22 cellular contexts compared by ENCODE assay signal in the genomic region with DNA sequence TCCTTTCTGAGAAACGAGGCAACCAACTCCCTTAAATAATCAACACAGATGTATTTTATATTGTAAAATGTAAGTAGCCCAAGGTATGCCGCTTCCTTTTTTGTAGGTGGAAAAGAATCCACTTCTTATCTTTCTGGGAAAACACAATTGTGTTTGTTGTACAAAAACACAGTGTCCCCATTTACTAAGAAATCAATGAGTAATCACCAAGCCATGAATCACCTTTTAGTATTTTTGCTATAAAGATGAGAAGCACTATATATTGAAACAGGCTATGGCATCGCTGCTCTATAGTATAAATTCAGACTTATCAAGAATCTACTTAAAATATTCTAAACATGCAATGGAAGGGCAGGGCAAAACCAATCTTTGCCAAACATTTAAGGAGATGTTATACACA.
A peak's percentile ranks its signal among the peaks of the same experiment; 100 is the strongest.
DNase-seq lines count a peak whose midpoint lies in the region; ATAC-seq, FAIRE-seq and TF ChIP-seq lines count a peak whose summit lies in the region.
"Had no signal": no experiment of that assay in that cellular context is flagged by ENCODE, and none has a peak within 500 bp of the region (broad histone marks: within the 10 kb centered on the region; RNA-seq: fewer than 3 reads in every experiment).

No MANE protein-coding gene starts in this region.

- peak; percentile 28 to 85 (median 66) for ATAC-seq in pancreas
- ATAC-seq in activated CD8-positive, alpha-beta T cell treated with anti-CD3 and anti-CD28 coated beads, Interleukin-2, amount 10 ng/mL, durations not matched to agents 7 days and 5 days = no peak
- ATAC-seq: A549; heart left ventricle; K562; naive thymus-derived CD8-positive, alpha-beta T cell had no signal

- peaks cover 87% of the 10 kb centered on the region for H3K4me1 Mint-ChIP-seq in activated T-cell treated with anti-CD3 and anti-CD28 coated beads, Interleukin-2, amount 50 U/mL, for 24 hours (ENCODE audit: low read depth)
- peaks cover 5% of the 10 kb centered on the region for H3K4me1 Mint-ChIP-seq in activated CD8-positive, alpha-beta T cell treated with anti-CD3 and anti-CD28 coated beads, Interleukin-2, amount 10 ng/mL, durations not matched to agents 7 days and 5 days (ENCODE audit: low read depth)

- no peak for TF ChIP-seq POLR2A in H54 (IDR thresholded peaks at IDR 0.05; ENCODE audit: low read depth, low read length)

- BruUV-seq in mammary epithelial cell (replicated peaks; lab: Mats Ljungman, UMichigan) = no TSS peak

- H2AFZ ChIP-seq in mammary epithelial cell (ENCODE audit: low read depth, low read length) = no peak overlapping the region

- TF ChIP-seq CTCF in mammary epithelial cell (conservative IDR thresholded peaks at IDR 0.05 in 1 of 2, IDR thresholded peaks at IDR 0.05 in 1 of 2; ENCODE audit: extremely low read depth in 1 of 2, insufficient read depth in 1 of 2, low read depth in 1 of 2, low read length in 2 of 2) (no peak), pancreas (IDR thresholded peaks at IDR 0.05) (no peak)

- H3K4me3 Mint-ChIP-seq in activated T-cell treated with anti-CD3 and anti-CD28 coated beads, Interleukin-2, amount 50 U/mL, for 24 hours = no peak overlapping the region
- H3K4me3 Mint-ChIP-seq in activated CD8-positive, alpha-beta T cell treated with anti-CD3 and anti-CD28 coated beads, Interleukin-2, amount 10 ng/mL, durations not matched to agents 7 days and 5 days = no peak overlapping the region

- dilution Hi-C loops in mammary epithelial cell (cut with HindIII; ENCODE audit: low sequenced_read_pairs) = no loop called here

- H3K36me3 ChIP-seq in mammary epithelial cell (ENCODE audit: insufficient read depth, low read length) (no peaks in the 10 kb centered on the region), pancreas (no peaks in the 10 kb centered on the region)
- H3K36me3 ChIP-seq: BLaER1 treated with 17β-estradiol and CSF1 and Interleukin-3, amounts not matched to agents 10 nM and 100 nM; heart left ventricle; spleen; tibial nerve had no signal

- in situ Hi-C loops in mammary epithelial cell (cut with MboI; ENCODE audit: low sequenced_read_pairs in 2 of 2) = no loop called here

- H3K27me3 ChIP-seq in mammary epithelial cell (ENCODE audit: insufficient read depth, low read length) (no peaks in the 10 kb centered on the region), pancreas (no peaks in the 10 kb centered on the region)
- H3K27me3 ChIP-seq: BLaER1 treated with 17β-estradiol and CSF1 and Interleukin-3, amounts not matched to agents 10 nM and 100 nM; heart left ventricle; spleen; tibial nerve had no signal

- H3K9ac ChIP-seq in mammary epithelial cell (ENCODE audit: insufficient read depth, low read length) = no peak overlapping the region
- H3K9ac ChIP-seq: BLaER1 treated with 17β-estradiol and CSF1 and Interleukin-3, amounts not matched to agents 10 nM and 100 nM had no signal

- no peak for DNase-seq in activated T-cell treated with anti-CD3 and anti-CD28 coated beads, Interleukin-2, amount 50 U/mL, for 24 hours
- DNase-seq in activated T-cell treated with anti-CD3 and anti-CD28 coated beads for 4 hours = no peak
- peak; percentile 54 for DNase-seq in HT-29 (ENCODE audit: low spot score)
- peak; percentile 61 for DNase-seq in mammary epithelial cell
- DNase-seq in pancreas = no peak
- DNase-seq in MV-4-11 (lab: John Stamatoyannopoulos, UW) = no peak
- no peak for DNase-seq in activated CD8-positive, alpha-beta T cell treated with anti-CD3 and anti-CD28 coated beads, Interleukin-2, amount 10 ng/mL, durations not matched to agents 7 days and 5 days
- no peak for DNase-seq in H54 (ENCODE audit: insufficient read length, low spot score)
- DNase-seq: cortex of kidney; heart left ventricle; naive thymus-derived CD8-positive, alpha-beta T cell; NCI-H526 treated with DMSO at 0.1 percent for 48 hours; spleen; stimulated activated CD4-positive, alpha-beta T cell treated with anti-CD3 and anti-CD28 coated beads, Interleukin-4, amount 100 ng/mL, for 1 hour; stimulated activated naive CD4-positive, alpha-beta T cell treated with Interleukin-2 at 50 U/mL for 16 hours had no signal

- H3K9me3 Mint-ChIP-seq in activated T-cell treated with anti-CD3 and anti-CD28 coated beads, Interleukin-2, amount 50 U/mL, for 24 hours = no peaks in the 10 kb centered on the region
- H3K9me3 Mint-ChIP-seq in activated CD8-positive, alpha-beta T cell treated with anti-CD3 and anti-CD28 coated beads, Interleukin-2, amount 10 ng/mL, durations not matched to agents 7 days and 5 days (ENCODE audit: insufficient read depth) = no peaks in the 10 kb centered on the region
- H3K9me3 Mint-ChIP-seq: naive thymus-derived CD8-positive, alpha-beta T cell had no signal

- H3K27me3 Mint-ChIP-seq in activated T-cell treated with anti-CD3 and anti-CD28 coated beads, Interleukin-2, amount 50 U/mL, for 24 hours = no peaks in the 10 kb centered on the region
- H3K27me3 Mint-ChIP-seq in activated CD8-positive, alpha-beta T cell treated with anti-CD3 and anti-CD28 coated beads, Interleukin-2, amount 10 ng/mL, durations not matched to agents 7 days and 5 days (ENCODE audit: low read depth) = no peaks in the 10 kb centered on the region
- H3K27me3 Mint-ChIP-seq: naive thymus-derived CD8-positive, alpha-beta T cell had no signal

- H3K4me2 ChIP-seq in mammary epithelial cell (ENCODE audit: insufficient read depth, low read depth, low read length) = no peak overlapping the region
- H3K4me2 ChIP-seq: A549; BLaER1 treated with 17β-estradiol and CSF1 and Interleukin-3, amounts not matched to agents 10 nM and 100 nM had no signal

- 67% methylated on average over 3 of the region's 3 CpGs for WGBS in mammary epithelial cell (ENCODE audit: low coverage, missing lambda C conversion rate)
- WGBS in pancreas, 2 donors = 31 to 39% methylated on average over 3 of the region's 3 CpGs

- CTCF ChIA-PET in mammary epithelial cell (lab: Charles Lee; ENCODE audit: low non-redundant PET) = no interaction called here
- CTCF ChIA-PET in activated CD8-positive, alpha-beta T cell treated with anti-CD3 and anti-CD28 coated beads, Interleukin-2, amount 10 ng/mL, durations not matched to agents 7 days and 5 days (lab: Charles Lee) = no interaction called here

- H3K79me2 ChIP-seq in mammary epithelial cell (ENCODE audit: insufficient read depth, low read length) = no peaks in the 10 kb centered on the region

- H3K9me3 ChIP-seq in mammary epithelial cell (replicated peaks; ENCODE audit: insufficient read depth, low read length) (no peaks in the 10 kb centered on the region), pancreas (no peaks in the 10 kb centered on the region)
- H3K9me3 ChIP-seq: A549; BLaER1 treated with 17β-estradiol and CSF1 and Interleukin-3, amounts not matched to agents 10 nM and 100 nM; heart left ventricle; spleen; tibial nerve had no signal

- intact Hi-C loops in mammary epithelial cell (cut with micrococcal nuclease) = no loop called here
- intact Hi-C loops in pancreas (cut with DNase I) = no loop called here

- peak overlapping the region; percentile 82 for H3K27ac Mint-ChIP-seq in activated T-cell treated with anti-CD3 and anti-CD28 coated beads, Interleukin-2, amount 50 U/mL, for 24 hours
- H3K27ac Mint-ChIP-seq in activated CD8-positive, alpha-beta T cell treated with anti-CD3 and anti-CD28 coated beads, Interleukin-2, amount 10 ng/mL, durations not matched to agents 7 days and 5 days = no peak overlapping the region

- POLR2A ChIA-PET in activated CD8-positive, alpha-beta T cell treated with anti-CD3 and anti-CD28 coated beads, Interleukin-2, amount 10 ng/mL, durations not matched to agents 7 days and 5 days (lab: Charles Lee) = no interaction called here

- H3K4me3 ChIP-seq in mammary epithelial cell (replicated peaks in 1 of 3; ENCODE audit: insufficient read depth in 1 of 3, low read depth in 2 of 3, low read length in 3 of 3) (no peak overlapping the region), pancreas (no peak overlapping the region)
- H3K4me3 ChIP-seq: A549; BLaER1 treated with 17β-estradiol and CSF1 and Interleukin-3, amounts not matched to agents 10 nM and 100 nM; heart left ventricle; K562; spleen; tibial nerve had no signal

- H3K36me3 Mint-ChIP-seq in activated T-cell treated with anti-CD3 and anti-CD28 coated beads, Interleukin-2, amount 50 U/mL, for 24 hours (ENCODE audit: low read depth) = no peaks in the 10 kb centered on the region
- H3K36me3 Mint-ChIP-seq in activated CD8-positive, alpha-beta T cell treated with anti-CD3 and anti-CD28 coated beads, Interleukin-2, amount 10 ng/mL, durations not matched to agents 7 days and 5 days (ENCODE audit: low read depth) = peaks cover 6% of the 10 kb centered on the region

- H3K27ac ChIP-seq in mammary epithelial cell (ENCODE audit: insufficient read depth, low read depth, low read length) (peak overlapping the region; percentile 70), pancreas (peak overlapping the region in 2 of 4 donors; percentile 44 to 60)
- H3K27ac ChIP-seq: A549; BLaER1 treated with 17β-estradiol and CSF1 and Interleukin-3, amounts not matched to agents 10 nM and 100 nM; heart left ventricle; RWPE1; spleen; tibial nerve had no signal

- H3K4me1 ChIP-seq in mammary epithelial cell (ENCODE audit: insufficient read depth, low read length) (peaks cover 56% of the 10 kb centered on the region), pancreas (peaks cover 11 to 33% (median 29%) of the 10 kb centered on the region in 3 donors)
- H3K4me1 ChIP-seq: A549, spleen had no signal

- no peak for FAIRE-seq in pancreas (lab: Jason Lieb, UNC)
- no peak for FAIRE-seq in H54 (lab: Jason Lieb, UNC)
- FAIRE-seq: A549, D721Med, H1, K562 had no signal

- H4K20me1 ChIP-seq in mammary epithelial cell (ENCODE audit: insufficient read depth, low read length) = no peaks in the 10 kb centered on the region
- H4K20me1 ChIP-seq: BLaER1 treated with 17β-estradiol and CSF1 and Interleukin-3, amounts not matched to agents 10 nM and 100 nM had no signal

Comparison
In these comparisons a context has a peak if more than half of its experiments do, and no peak if none do; other contexts are left out.
1. DNase-seq: peak in HT-29 (single experiment) and mammary epithelial cell (single experiment); none in activated T-cell treated with anti-CD3 and anti-CD28 coated beads, Interleukin-2, amount 50 U/mL, for 24 hours (single experiment), activated T-cell treated with anti-CD3 and anti-CD28 coated beads for 4 hours (single experiment), pancreas (0 of 6), MV-4-11 (single experiment), activated CD8-positive, alpha-beta T cell treated with anti-CD3 and anti-CD28 coated beads, Interleukin-2, amount 10 ng/mL, durations not matched to agents 7 days and 5 days (single experiment) and H54 (single experiment).